1 cellular context compared by ENCODE assay signal in genomic region chr10:70498970-70499828, GRCh38.
TF ChIP-seq lines count a peak whose summit lies in the region.

No MANE protein-coding gene starts in this region.

TF ChIP-seq in HepG2, 621 proteins besides CTCF, POLR2A, EP300 and RAD21 (continued from another document):
- TF ChIP-seq TFDP2 (CRISPR knock-in tag; IDR thresholded peaks at IDR 0.05) (no peak), ZNF557 (CRISPR knock-in tag; IDR thresholded peaks at IDR 0.05) (no peak), ZNF567 (CRISPR knock-in tag; IDR thresholded peaks at IDR 0.05; ENCODE audit: borderline replicate concordance) (no peak), ZMYM3 (CRISPR knock-in tag; IDR thresholded peaks at IDR 0.05) (0 out of 2 replicates have a peak, but pooled peaks have one; percentile 28)
